Comparison of ENCODE assay signal across 8 cellular contexts in the genomic region with DNA sequence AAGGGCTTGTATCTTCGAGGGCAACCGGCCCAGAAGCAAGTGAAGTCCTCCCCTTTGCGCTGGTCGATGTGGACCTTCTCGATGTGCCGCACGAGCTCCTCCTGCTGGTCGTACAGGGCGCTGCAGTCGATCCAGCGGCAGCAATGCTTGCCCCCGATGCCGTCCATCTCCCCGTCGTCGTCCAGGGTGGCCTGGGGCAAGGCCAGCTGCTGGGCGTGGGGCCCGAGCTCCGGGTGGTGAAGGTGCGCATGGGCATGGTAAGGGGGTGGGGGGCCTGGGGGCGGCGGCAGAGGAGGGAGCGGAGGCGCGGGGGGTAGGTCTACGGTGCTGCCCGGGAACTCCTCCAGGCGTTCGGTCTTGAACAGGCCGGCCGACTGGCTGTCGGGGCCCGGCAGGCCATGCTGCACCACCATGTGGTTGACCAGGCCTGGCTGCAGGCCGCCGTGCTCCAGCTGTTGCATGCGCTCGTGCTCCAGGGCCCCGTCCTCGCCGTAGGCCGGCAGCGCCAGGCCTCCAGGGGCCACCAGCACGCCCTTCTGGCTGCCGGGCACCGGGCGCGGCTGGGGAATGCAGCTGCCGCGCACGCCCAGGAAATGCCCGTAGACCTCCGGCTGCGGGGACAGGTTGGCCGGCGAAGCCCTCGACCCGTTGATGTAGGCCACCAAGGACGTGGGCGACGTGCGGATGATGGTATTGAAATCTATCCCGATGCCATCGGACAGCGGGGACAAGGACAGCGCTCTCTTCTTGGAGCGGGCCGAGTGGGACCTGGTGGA.
DNase-seq lines count a peak whose midpoint lies in the region; ATAC-seq and TF ChIP-seq lines count a peak whose summit lies in the region.

No MANE protein-coding gene starts in this region.

- H3K9me3 Mint-ChIP-seq in CD8-positive, alpha-beta memory T cell, result no peaks in the 10 kb centered on the region
- H3K9me3 Mint-ChIP-seq in glutamatergic neuron (ENCODE audit: unreplicated experiment), result no peaks in the 10 kb centered on the region

- H3K36me3 ChIP-seq in CD8-positive, alpha-beta memory T cell (ENCODE audit: insufficient read depth, low read length), result no peaks in the 10 kb centered on the region

- no peaks in the 10 kb centered on the region for H3K4me1 ChIP-seq in CD8-positive, alpha-beta memory T cell (ENCODE audit: insufficient read depth, low read length)

- H3K36me3 Mint-ChIP-seq in CD8-positive, alpha-beta memory T cell, result no peaks in the 10 kb centered on the region
- no peaks in the 10 kb centered on the region for H3K36me3 Mint-ChIP-seq in glutamatergic neuron (ENCODE audit: unreplicated experiment)

- no peak overlapping the region for H3K27ac ChIP-seq in CD8-positive, alpha-beta memory T cell (ENCODE audit: low read depth, low read length)

- H3K9me3 ChIP-seq in CD8-positive, alpha-beta memory T cell (ENCODE audit: low read length), result no peaks in the 10 kb centered on the region

- DNase-seq in CD8-positive, alpha-beta memory T cell, result peak in 4 of 5 donors; percentile 0 to 58 (median 30)
- peak; percentile 84 for DNase-seq in activated CD8-positive, alpha-beta memory T cell treated with anti-CD3 and anti-CD28 coated beads for 24 hours
- DNase-seq in glutamatergic neuron (peak; percentile 25), COLO668 (lab: John Stamatoyannopoulos, UW; ENCODE audit: unreplicated experiment) (no peak)
- peak; percentile 3 for DNase-seq in stimulated activated CD8-positive, alpha-beta memory T cell treated with anti-CD3 and anti-CD28 coated beads, Interleukin-12 subunit alpha, Interleukin-12 subunit beta, amount 100 ng/mL, for 4 hours (ENCODE audit: low read depth)

- no peak overlapping the region for H3K27ac Mint-ChIP-seq in CD8-positive, alpha-beta memory T cell
- peak overlapping the region; percentile 54 for H3K27ac Mint-ChIP-seq in glutamatergic neuron (ENCODE audit: unreplicated experiment)

- peak; percentile 37 for TF ChIP-seq CTCF in glutamatergic neuron (IDR thresholded peaks at IDR 0.05; ENCODE audit: partially characterized antibody, unreplicated experiment)

- POLR2A ChIA-PET in CD8-positive, alpha-beta memory T cell (lab: Charles Lee), result no interaction called here

- ATAC-seq in HG03442 (IDR thresholded peaks at IDR 0.05; ENCODE audit: unreplicated experiment) (peak; percentile 54), HG02798 (IDR thresholded peaks at IDR 0.05; ENCODE audit: poor library complexity, unreplicated experiment) (no peak), HG03439 (IDR thresholded peaks at IDR 0.05; ENCODE audit: unreplicated experiment) (no peak)

- H3K27me3 Mint-ChIP-seq in CD8-positive, alpha-beta memory T cell, result no peaks in the 10 kb centered on the region
- H3K27me3 Mint-ChIP-seq in glutamatergic neuron (ENCODE audit: unreplicated experiment), result no peaks in the 10 kb centered on the region

- H3K4me3 Mint-ChIP-seq in CD8-positive, alpha-beta memory T cell, result no peak overlapping the region
- H3K4me3 Mint-ChIP-seq in glutamatergic neuron (ENCODE audit: unreplicated experiment), result no peak overlapping the region

- no peak overlapping the region for H3K4me3 ChIP-seq in CD8-positive, alpha-beta memory T cell (ENCODE audit: low read length)

- H3K4me1 Mint-ChIP-seq in CD8-positive, alpha-beta memory T cell, result no peaks in the 10 kb centered on the region
- H3K4me1 Mint-ChIP-seq in glutamatergic neuron (ENCODE audit: low read depth, unreplicated experiment), result no peaks in the 10 kb centered on the region

- CTCF ChIA-PET in CD8-positive, alpha-beta memory T cell (lab: Charles Lee), result interaction anchor here (1.1 to 2.0 kb wide), 3 partner anchors 9 to 16 kb away, joined by 3 to 6 read pairs (median 6); no protein-coding TSS in a partner anchor

- no peaks in the 10 kb centered on the region for H3K27me3 ChIP-seq in CD8-positive, alpha-beta memory T cell (ENCODE audit: insufficient read depth, low read length, poor library complexity, severe bottlenecking)
